Comparison of ENCODE assay signal across 10 cellular contexts in genomic region chr6:27158316-27158643, GRCh38.
A peak's percentile ranks its signal among the peaks of the same experiment; 100 is the strongest.
DNase-seq lines count a peak whose midpoint lies in the region; ATAC-seq lines count a peak whose summit lies in the region.
"Had no signal": no experiment of that assay in that cellular context is flagged by ENCODE, and none has a peak within 500 bp of the region (broad histone marks: within the 10 kb centered on the region; RNA-seq: fewer than 3 reads in every experiment).

No MANE protein-coding gene starts in this region.

- H3K4me3 ChIP-seq in iPS-15b (ENCODE audit: low read depth, low read length) (peak overlapping the region; percentile 90), subcutaneous abdominal adipose tissue (ENCODE audit: low read depth in 1 of 5, low read length in 5 of 5) (peak overlapping the region in 4 of 5 donors; percentile 60 to 75 (median 63))

- H3K9me3 Mint-ChIP-seq in activated T-cell treated with anti-CD3 and anti-CD28 coated beads, Interleukin-2, amount 50 U/mL, for 72 hours, result no peaks in the 10 kb centered on the region
- H3K9me3 Mint-ChIP-seq in T-cell, result no peaks in the 10 kb centered on the region

- H3K36me3 Mint-ChIP-seq in activated T-cell treated with anti-CD3 and anti-CD28 coated beads, Interleukin-2, amount 50 U/mL, for 72 hours (ENCODE audit: insufficient read depth in 2 of 2), result no peaks in the 10 kb centered on the region
- H3K36me3 Mint-ChIP-seq in T-cell, result no peaks in the 10 kb centered on the region

- no peak overlapping the region for H3K9ac ChIP-seq in iPS-15b (ENCODE audit: low read depth, low read length)
- H3K9ac ChIP-seq in subcutaneous abdominal adipose tissue (ENCODE audit: low read length in 5 of 5), result no peak overlapping the region

- no peak overlapping the region for H3K27ac ChIP-seq in subcutaneous abdominal adipose tissue (ENCODE audit: low read depth, low read length)
- H3K27ac ChIP-seq: neutrophil had no signal

- no peaks in the 10 kb centered on the region for H3K36me3 ChIP-seq in iPS-15b (ENCODE audit: control insufficient read depth, insufficient read depth, low read length)
- H3K36me3 ChIP-seq in subcutaneous abdominal adipose tissue (ENCODE audit: control insufficient read depth in 5 of 5, insufficient read depth in 5 of 5, low read length in 5 of 5), result no peaks in the 10 kb centered on the region
- H3K36me3 ChIP-seq: BE2C, neutrophil had no signal

- POLR2A ChIA-PET in T-cell (lab: Charles Lee), result no interaction called here

- CTCF ChIA-PET in T-cell (lab: Charles Lee), result interaction anchor here in 1 of 2 donors (1.4 kb wide), 1 partner anchor 31 kb away, joined by 4 read pairs; no protein-coding TSS in a partner anchor

- no peak for DNase-seq in activated T-cell treated with anti-CD3 and anti-CD28 coated beads, Interleukin-2, amount 50 U/mL, for 72 hours
- DNase-seq in activated T-cell treated with anti-CD3 and anti-CD28 coated beads, Interleukin-2, amount 50 U/mL, for 1 hour, result no peak
- DNase-seq in T-cell, result no peak
- no peak for DNase-seq in activated CD4-positive, CD25-positive, alpha-beta regulatory T cell treated with anti-CD3 and anti-CD28 coated beads, Interleukin-2, amount 50 U/mL, for 72 hours
- DNase-seq in CD1c-positive myeloid dendritic cell (ENCODE audit: extremely low spot score), result no peak
- DNase-seq in NOMO-1 treated with DMSO at 0.1 percent for 48 hours (lab: John Stamatoyannopoulos, UW; ENCODE audit: unreplicated experiment), result no peak

- peaks cover 55% of the 10 kb centered on the region for H3K4me1 Mint-ChIP-seq in activated T-cell treated with anti-CD3 and anti-CD28 coated beads, Interleukin-2, amount 50 U/mL, for 72 hours (ENCODE audit: low read depth)
- peaks cover 40 to 45% (median 42%) of the 10 kb centered on the region in 3 donors for H3K4me1 Mint-ChIP-seq in T-cell

- no peaks in the 10 kb centered on the region for H3K9me3 ChIP-seq in iPS-15b (ENCODE audit: control insufficient read depth, insufficient read depth, low read length)
- H3K9me3 ChIP-seq in subcutaneous abdominal adipose tissue (ENCODE audit: control insufficient read depth in 5 of 5, low read length in 5 of 5), result no peaks in the 10 kb centered on the region
- H3K9me3 ChIP-seq: BE2C, neutrophil had no signal

- peak overlapping the region; percentile 83 to 94 for H3K4me3 Mint-ChIP-seq in activated T-cell treated with anti-CD3 and anti-CD28 coated beads, Interleukin-2, amount 50 U/mL, for 72 hours
- peak overlapping the region; percentile 81 to 87 (median 86) for H3K4me3 Mint-ChIP-seq in T-cell

- ATAC-seq in activated T-cell treated with anti-CD3 and anti-CD28 coated beads, Interleukin-2, amount 50 U/mL, for 72 hours (replicated peaks in 1 of 2), result no peak
- no peak for ATAC-seq in T-cell (replicated peaks in 1 of 4)

- H3K27me3 Mint-ChIP-seq in activated T-cell treated with anti-CD3 and anti-CD28 coated beads, Interleukin-2, amount 50 U/mL, for 72 hours (ENCODE audit: low read depth), result no peaks in the 10 kb centered on the region
- no peaks in the 10 kb centered on the region for H3K27me3 Mint-ChIP-seq in T-cell

- peak overlapping the region; percentile 99 for H3K27ac Mint-ChIP-seq in activated T-cell treated with anti-CD3 and anti-CD28 coated beads, Interleukin-2, amount 50 U/mL, for 72 hours
- peak overlapping the region; percentile 77 to 91 for H3K27ac Mint-ChIP-seq in T-cell

- H3K27me3 ChIP-seq in iPS-15b (ENCODE audit: control insufficient read depth, insufficient read depth, low read length) (peaks cover 7% of the 10 kb centered on the region), subcutaneous abdominal adipose tissue (ENCODE audit: control insufficient read depth in 5 of 5, insufficient read depth in 4 of 5, low read length in 5 of 5) (no peaks in the 10 kb centered on the region)
- H3K27me3 ChIP-seq: BE2C had no signal

- peaks cover 9% of the 10 kb centered on the region for H3K4me1 ChIP-seq in iPS-15b (ENCODE audit: control insufficient read depth, insufficient read depth, low read length)
- peaks cover 0 to 15% (median 11%) of the 10 kb centered on the region in 5 donors for H3K4me1 ChIP-seq in subcutaneous abdominal adipose tissue (ENCODE audit: control insufficient read depth in 5 of 5, insufficient read depth in 5 of 5, low read length in 5 of 5)
- H3K4me1 ChIP-seq: BE2C had no signal
